Comparison of ENCODE assay signal across 20 cellular contexts in the genomic region with DNA sequence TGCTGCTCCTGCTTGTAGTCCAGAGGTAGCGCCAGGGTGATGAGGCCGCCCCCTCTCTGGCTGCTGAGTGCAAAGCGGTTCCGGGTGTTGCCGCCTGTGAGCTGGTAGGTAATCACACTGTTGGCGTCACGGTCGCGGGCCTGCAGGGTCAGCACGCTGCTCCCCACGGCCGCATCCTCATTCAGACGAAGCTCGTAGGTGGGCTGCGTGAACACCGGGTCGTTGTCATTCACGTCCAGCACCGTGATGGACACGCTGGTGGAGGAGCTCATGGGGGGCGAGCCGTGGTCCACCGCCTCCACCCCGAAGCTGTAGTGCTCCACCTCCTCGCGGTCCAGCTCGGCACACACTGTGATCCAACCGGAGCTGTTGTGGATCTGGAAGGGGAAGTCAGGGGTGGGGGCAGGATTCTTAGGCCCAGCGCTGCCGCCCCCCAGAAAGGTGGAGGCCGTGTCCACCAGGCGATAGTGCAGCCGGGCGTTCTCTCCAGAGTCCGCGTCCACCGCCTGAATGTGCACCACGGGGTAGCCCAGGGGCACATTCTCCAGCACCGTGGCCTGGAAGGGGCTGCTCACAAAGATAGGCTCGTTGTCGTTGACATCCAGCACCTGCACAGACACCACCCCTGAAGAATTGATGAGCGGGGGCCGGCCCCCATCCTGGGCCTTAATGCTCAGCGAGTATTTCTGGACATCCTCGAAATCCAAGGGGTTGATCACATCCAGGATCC. TPM values are rescaled to one million over a fixed set of nuclear protein-coding genes. Genes with fewer than 3 reads are reported as not detected.
A peak's percentile ranks its signal among the peaks of the same experiment; 100 is the strongest.
DNase-seq lines count a peak whose midpoint lies in the region; ATAC-seq, FAIRE-seq and TF ChIP-seq lines count a peak whose summit lies in the region.
"Had no signal": no experiment of that assay in that cellular context is flagged by ENCODE, and none has a peak within 500 bp of the region (broad histone marks: within the 10 kb centered on the region; RNA-seq: fewer than 3 reads in every experiment).

No MANE protein-coding gene starts in this region.

- no peak overlapping the region for H3K4me3 ChIP-seq in left ventricle myocardium inferior
- H3K4me3 ChIP-seq: MG63 had no signal

- no peak overlapping the region for H3K27ac Mint-ChIP-seq in activated T-helper 2 cell treated with anti-CD3 and anti-CD28 coated beads, Interferon-gamma antibody, Interleukin-2, Interleukin-4, amounts not matched to agents 10 μg/mL and 5 μg/mL and 100 μg/mL, durations not matched to agents 14 hours and 24 hours and 36 hours
- H3K27ac Mint-ChIP-seq in nephron, result no peak overlapping the region
- no peak overlapping the region for H3K27ac Mint-ChIP-seq in activated CD8-positive, alpha-beta T cell treated with anti-CD3 and anti-CD28 coated beads, Interleukin-2, amount 10 ng/mL, durations not matched to agents 7 days and 5 days

- H3K27ac ChIP-seq in left ventricle myocardium inferior (replicated peaks), result no peak overlapping the region

- no peak for ATAC-seq in left ventricle myocardium superior
- no peak for ATAC-seq in activated CD8-positive, alpha-beta T cell treated with anti-CD3 and anti-CD28 coated beads, Interleukin-2, amount 10 ng/mL, durations not matched to agents 7 days and 5 days
- ATAC-seq: Panc1 had no signal

- H3K4me1 Mint-ChIP-seq in activated T-helper 2 cell treated with anti-CD3 and anti-CD28 coated beads, Interferon-gamma antibody, Interleukin-2, Interleukin-4, amounts not matched to agents 10 μg/mL and 5 μg/mL and 100 μg/mL, durations not matched to agents 14 hours and 24 hours and 36 hours (ENCODE audit: low read depth), result peaks cover 6% of the 10 kb centered on the region
- H3K4me1 Mint-ChIP-seq in nephron, result peaks cover 21% of the 10 kb centered on the region
- peaks cover 5% of the 10 kb centered on the region for H3K4me1 Mint-ChIP-seq in activated CD8-positive, alpha-beta T cell treated with anti-CD3 and anti-CD28 coated beads, Interleukin-2, amount 10 ng/mL, durations not matched to agents 7 days and 5 days (ENCODE audit: low read depth)

- H3K36me3 Mint-ChIP-seq in activated T-helper 2 cell treated with anti-CD3 and anti-CD28 coated beads, Interferon-gamma antibody, Interleukin-2, Interleukin-4, amounts not matched to agents 10 μg/mL and 5 μg/mL and 100 μg/mL, durations not matched to agents 14 hours and 24 hours and 36 hours (ENCODE audit: low read depth), result no peaks in the 10 kb centered on the region
- H3K36me3 Mint-ChIP-seq in nephron (ENCODE audit: low read depth), result peaks cover 14% of the 10 kb centered on the region
- no peaks in the 10 kb centered on the region for H3K36me3 Mint-ChIP-seq in activated CD8-positive, alpha-beta T cell treated with anti-CD3 and anti-CD28 coated beads, Interleukin-2, amount 10 ng/mL, durations not matched to agents 7 days and 5 days (ENCODE audit: low read depth)

- peaks cover 49% of the 10 kb centered on the region for H3K27me3 ChIP-seq in left ventricle myocardium inferior (ENCODE audit: low read depth)

- H3K9me3 ChIP-seq in left ventricle myocardium inferior (replicated peaks), result no peaks in the 10 kb centered on the region
- H3K9me3 ChIP-seq: MG63 had no signal

- H3K4me3 Mint-ChIP-seq in activated T-helper 2 cell treated with anti-CD3 and anti-CD28 coated beads, Interferon-gamma antibody, Interleukin-2, Interleukin-4, amounts not matched to agents 10 μg/mL and 5 μg/mL and 100 μg/mL, durations not matched to agents 14 hours and 24 hours and 36 hours (ENCODE audit: low read depth), result peak overlapping the region; percentile 33
- H3K4me3 Mint-ChIP-seq in nephron, result peak overlapping the region in 2 of 3 experiments; percentile 40 to 43
- no peak overlapping the region for H3K4me3 Mint-ChIP-seq in activated CD8-positive, alpha-beta T cell treated with anti-CD3 and anti-CD28 coated beads, Interleukin-2, amount 10 ng/mL, durations not matched to agents 7 days and 5 days

- POLR2A ChIA-PET in activated CD8-positive, alpha-beta T cell treated with anti-CD3 and anti-CD28 coated beads, Interleukin-2, amount 10 ng/mL, durations not matched to agents 7 days and 5 days (lab: Charles Lee), result no interaction called here

- H3K4me1 ChIP-seq in left ventricle myocardium inferior, result peaks cover 27% of the 10 kb centered on the region

- DNase-seq in left ventricle myocardium inferior (peak; percentile 12), left ventricle myocardium superior (no peak), urothelium cell line (ENCODE audit: low spot score) (no peak), H4 (ENCODE audit: low spot score) (no peak)
- no peak for DNase-seq in activated T-helper 2 cell treated with anti-CD3 and anti-CD28 coated beads, Interferon-gamma antibody, Interleukin-2, Interleukin-4, amounts not matched to agents 10 μg/mL and 5 μg/mL and 100 μg/mL, durations not matched to agents 14 hours and 24 hours and 36 hours (ENCODE audit: low spot score)
- no peak for DNase-seq in activated CD8-positive, alpha-beta T cell treated with anti-CD3 and anti-CD28 coated beads, Interleukin-2, amount 10 ng/mL, durations not matched to agents 7 days and 5 days
- DNase-seq in activated CD4-positive, alpha-beta T cell treated with anti-CD3 and anti-CD28 coated beads, Interleukin-2, amount 50 U/mL, for 48 hours, result no peak
- DNase-seq: C1 segment of cervical spinal cord, DMS153, GOT3, MG63, NCI-H1092, NCI-H146, NCI-H2081, NCI-H524, Right ventricle myocardium superior had no signal

- H3K9me3 Mint-ChIP-seq in activated T-helper 2 cell treated with anti-CD3 and anti-CD28 coated beads, Interferon-gamma antibody, Interleukin-2, Interleukin-4, amounts not matched to agents 10 μg/mL and 5 μg/mL and 100 μg/mL, durations not matched to agents 14 hours and 24 hours and 36 hours, result no peaks in the 10 kb centered on the region
- H3K9me3 Mint-ChIP-seq in nephron, result no peaks in the 10 kb centered on the region
- H3K9me3 Mint-ChIP-seq in activated CD8-positive, alpha-beta T cell treated with anti-CD3 and anti-CD28 coated beads, Interleukin-2, amount 10 ng/mL, durations not matched to agents 7 days and 5 days (ENCODE audit: insufficient read depth), result no peaks in the 10 kb centered on the region

- TF ChIP-seq CTCF in left ventricle myocardium inferior (IDR thresholded peaks at IDR 0.05; ENCODE audit: borderline replicate concordance) (no peak), nephron (IDR thresholded peaks at IDR 0.05; ENCODE audit: unreplicated experiment in 3 of 3) (no peak)

- intact Hi-C loops in left ventricle myocardium inferior (cut with micrococcal nuclease) (no loop called here), left ventricle myocardium superior (cut with micrococcal nuclease) (no loop called here)
- intact Hi-C loops in activated T-helper 2 cell treated with anti-CD3 and anti-CD28 coated beads, Interferon-gamma antibody, Interleukin-2, Interleukin-4, amounts not matched to agents 10 μg/mL and 5 μg/mL and 100 μg/mL, durations not matched to agents 14 hours and 24 hours and 36 hours (cut with micrococcal nuclease), result no loop called here

- no peaks in the 10 kb centered on the region for H3K36me3 ChIP-seq in left ventricle myocardium inferior
- H3K36me3 ChIP-seq: MG63 had no signal

- CTCF ChIA-PET in activated CD8-positive, alpha-beta T cell treated with anti-CD3 and anti-CD28 coated beads, Interleukin-2, amount 10 ng/mL, durations not matched to agents 7 days and 5 days (lab: Charles Lee), result no interaction called here

- peaks cover 31% of the 10 kb centered on the region for H3K27me3 Mint-ChIP-seq in activated T-helper 2 cell treated with anti-CD3 and anti-CD28 coated beads, Interferon-gamma antibody, Interleukin-2, Interleukin-4, amounts not matched to agents 10 μg/mL and 5 μg/mL and 100 μg/mL, durations not matched to agents 14 hours and 24 hours and 36 hours (ENCODE audit: low read depth)
- H3K27me3 Mint-ChIP-seq in nephron (ENCODE audit: low read depth), result peaks cover 50% of the 10 kb centered on the region
- H3K27me3 Mint-ChIP-seq in activated CD8-positive, alpha-beta T cell treated with anti-CD3 and anti-CD28 coated beads, Interleukin-2, amount 10 ng/mL, durations not matched to agents 7 days and 5 days (ENCODE audit: low read depth), result peaks cover 25% of the 10 kb centered on the region

- peak; percentile 13 for FAIRE-seq in urothelium cell line (lab: Jason Lieb, UNC)
- FAIRE-seq: A204.1, GM12892 had no signal

RNA-seq across cellular contexts. Expression of a gene that starts 2.4 kb away (rescaled TPM):
- total RNA-seq in left ventricle myocardium inferior (8.9 TPM), left ventricle myocardium superior (9.7 TPM)
- total RNA-seq in activated T-helper 2 cell treated with anti-CD3 and anti-CD28 coated beads, Interferon-gamma antibody, Interleukin-2, Interleukin-4, amounts not matched to agents 10 μg/mL and 5 μg/mL and 100 μg/mL, durations not matched to agents 14 hours and 24 hours and 36 hours, result 0.30 and 0.41 TPM in 2 replicates
- total RNA-seq in H4 (2014; rRNA removed; shearing (Covaris generic)), result 5.7 and 12.7 TPM in 2 replicates
- under 1 TPM in 1 of 2 experiments, not detected in 1; 0.08 TPM for total RNA-seq in activated CD8-positive, alpha-beta T cell treated with anti-CD3 and anti-CD28 coated beads, Interleukin-2, amount 10 ng/mL, durations not matched to agents 7 days and 5 days
